ENCODE assay signal across 8 cellular contexts in the genomic region with DNA sequence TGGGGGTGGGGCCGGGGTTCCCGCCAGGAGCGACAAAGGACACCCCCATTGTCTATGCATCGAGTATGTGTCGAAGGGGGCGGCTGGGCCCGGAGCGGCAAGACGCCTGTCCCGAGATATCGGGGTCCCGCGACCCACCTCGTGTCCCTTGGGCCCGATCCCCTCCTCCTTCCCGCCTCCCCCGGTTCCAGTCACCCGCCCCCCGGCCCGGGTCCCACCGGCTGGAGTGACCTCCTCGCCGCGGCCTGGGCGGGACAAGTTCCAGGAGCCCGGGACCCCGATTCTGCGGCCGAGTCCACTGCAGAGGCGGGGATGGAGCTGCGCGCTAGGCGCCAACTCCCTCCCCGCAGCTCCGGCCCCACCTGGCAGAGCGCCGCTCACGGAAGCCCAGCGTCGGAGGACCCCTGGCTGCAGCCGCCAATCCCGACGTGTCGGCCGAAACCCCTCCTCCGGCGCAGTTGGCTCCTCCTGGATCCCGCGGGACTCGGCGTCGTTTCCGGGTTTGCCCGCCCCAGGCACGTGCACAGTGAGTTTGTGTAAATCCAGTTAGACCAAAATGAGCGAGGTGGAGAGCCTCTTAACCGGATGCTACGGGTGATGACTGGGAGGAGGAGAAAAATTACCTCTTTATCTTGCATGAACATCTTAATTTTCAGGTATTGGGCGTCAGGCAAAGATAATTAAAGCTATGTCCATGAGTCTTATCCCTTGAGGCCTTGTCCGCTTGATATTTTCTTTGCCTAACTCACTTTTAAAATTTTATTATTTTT. TPM values are rescaled to one million over a fixed set of nuclear protein-coding genes. Genes with fewer than 3 reads are reported as not detected.
A peak's percentile ranks its signal among the peaks of the same experiment; 100 is the strongest.
DNase-seq lines count a peak whose midpoint lies in the region.

NMRAL1 (minus strand) TSS at position 434 of the 770 bp plus-strand sequence. CDS start 493 bp downstream, outside the sequence.

- no peak within 1 kb of the TSS for H3K27ac ChIP-seq in SJSA1

- H3K9me3 ChIP-seq in SJSA1 (replicated peaks) (0 out of 2 replicates have a peak, but pooled peaks cover 3% of the 10 kb centered on the region), neuron (ENCODE audit: low read length) (no peaks in the 10 kb centered on the region)

- H3K36me3 ChIP-seq in SJSA1, result 0 out of 2 replicates have a peak, but pooled peaks cover 6% of the 10 kb centered on the region
- H3K36me3 ChIP-seq in neuron (ENCODE audit: insufficient read depth, low read length), result no peaks in the 10 kb centered on the region

- DNase-seq in AG20443 (ENCODE audit: low spot score) (peak; percentile 92), GM19240 (ENCODE audit: insufficient read length, low spot score) (peak; percentile 73), Kasumi-1 (lab: John Stamatoyannopoulos, UW) (peak; percentile 74 to 79), SJSA1 (ENCODE audit: low read depth in 1 of 2, low spot score in 2 of 2) (peak; percentile 32 to 71), foreskin melanocyte (peak; percentile 90), stromal cell of bone marrow (ENCODE audit: low read depth) (peak; percentile 80)
- DNase-seq in activated naive CD4-positive, alpha-beta T cell (lab: John Stamatoyannopoulos, UW), result peak; percentile 34 to 76 (median 55)

- H2AFZ ChIP-seq in neuron (ENCODE audit: low read depth, low read length), result peak within 1 kb of the TSS; percentile 73

- peak within 1 kb of the TSS; percentile 44 for H3K4me3 ChIP-seq in SJSA1
- H3K4me3 ChIP-seq in neuron (ENCODE audit: low read length), result peak within 1 kb of the TSS; percentile 46

- H3K27me3 ChIP-seq in SJSA1 (replicated peaks), result no peaks in the 10 kb centered on the region
- no peaks in the 10 kb centered on the region for H3K27me3 ChIP-seq in neuron (ENCODE audit: insufficient read depth, low read length)

- H3K4me1 ChIP-seq in SJSA1 (replicated peaks) (peaks cover 24% of the 10 kb centered on the region), neuron (ENCODE audit: insufficient read depth, low read length) (no peaks in the 10 kb centered on the region)

RNA-seq across cellular contexts. Expression of gene NMRAL1, which starts in this region (rescaled TPM):
- 9.5 and 14.5 TPM in 2 replicates for total RNA-seq in SJSA1 (2014; rRNA removed; shearing (Covaris generic))
